ENCODE assay signal across 11 cellular contexts in genomic region chr11:36409152-36409713, GRCh38.
DNase-seq lines count a peak whose midpoint lies in the region; ATAC-seq and TF ChIP-seq lines count a peak whose summit lies in the region.
"Had no signal": no experiment of that assay in that cellular context is flagged by ENCODE, and none has a peak within 500 bp of the region (broad histone marks: within the 10 kb centered on the region; RNA-seq: fewer than 3 reads in every experiment).

No MANE protein-coding gene starts in this region.

- H3K9me3 ChIP-seq in DND-41 (ENCODE audit: insufficient read depth, low read length, severe bottlenecking) (no peaks in the 10 kb centered on the region), OCI-LY7 (ENCODE audit: low read length) (no peaks in the 10 kb centered on the region), esophagus muscularis mucosa (no peaks in the 10 kb centered on the region), neuronal stem cell (replicated peaks in 1 of 2; ENCODE audit: control insufficient read depth in 2 of 2, insufficient read depth in 1 of 2, low read depth in 1 of 2, low read length in 2 of 2) (peaks cover 0 to 4% of the 10 kb centered on the region in 2 donors)

- H3K36me3 ChIP-seq in DND-41 (ENCODE audit: insufficient read depth, low read length) (no peaks in the 10 kb centered on the region), OCI-LY7 (ENCODE audit: insufficient read depth, low read length) (no peaks in the 10 kb centered on the region), esophagus muscularis mucosa (peaks cover 0 to 3% (median 0%) of the 10 kb centered on the region in 4 donors), neuronal stem cell (replicated peaks in 1 of 2; ENCODE audit: control insufficient read depth in 2 of 2, insufficient read depth in 2 of 2, low read length in 2 of 2) (peaks cover 10 to 93% of the 10 kb centered on the region in 2 donors)

- H3K4me3 ChIP-seq in DND-41 (ENCODE audit: low read depth in 1 of 2, low read length in 2 of 2) (peak overlapping the region in 1 of 2 experiments; percentile 38; a peak in 2 of 4 replicates), OCI-LY7 (ENCODE audit: low read depth, low read length, poor library complexity, severe bottlenecking) (no peak overlapping the region), esophagus muscularis mucosa (no peak overlapping the region), neuronal stem cell (ENCODE audit: low read length in 2 of 2) (no peak overlapping the region)

- POLR2A ChIA-PET in OCI-LY7 (lab: Charles Lee), result no interaction called here
- POLR2A ChIA-PET in naive thymus-derived CD8-positive, alpha-beta T cell (lab: Charles Lee), result no interaction called here

- H3K27me3 ChIP-seq in DND-41 (ENCODE audit: insufficient read depth, low read length, poor library complexity) (no peaks in the 10 kb centered on the region), esophagus muscularis mucosa (no peaks in the 10 kb centered on the region), neuronal stem cell (ENCODE audit: control insufficient read depth in 3 of 3, insufficient read depth in 3 of 3, low read depth in 1 of 3, low read length in 3 of 3) (no peaks in the 10 kb centered on the region)

- H3K27ac Mint-ChIP-seq in activated naive CD8-positive, alpha-beta T cell treated with anti-CD3 and anti-CD28 coated beads, Interleukin-2, amount 50 U/mL, for 24 hours, result peak overlapping the region; percentile 90
- H3K27ac Mint-ChIP-seq in naive thymus-derived CD8-positive, alpha-beta T cell, result peak overlapping the region in 8 of 10 donors; percentile 13 to 91 (median 65)

- H3K4me1 ChIP-seq in DND-41 (ENCODE audit: insufficient read depth, low read length), result peaks cover 31% of the 10 kb centered on the region
- peaks cover 39% of the 10 kb centered on the region for H3K4me1 ChIP-seq in OCI-LY7 (ENCODE audit: insufficient read depth, low read length, poor library complexity, severe bottlenecking)
- peaks cover 0 to 24% (median 19%) of the 10 kb centered on the region in 4 donors for H3K4me1 ChIP-seq in esophagus muscularis mucosa
- no peaks in the 10 kb centered on the region for H3K4me1 ChIP-seq in neuronal stem cell (ENCODE audit: control insufficient read depth in 2 of 2, insufficient read depth in 1 of 2, low read depth in 1 of 2, low read length in 2 of 2)

- no peak overlapping the region for H2BK15ac ChIP-seq in neuronal stem cell (ENCODE audit: low read length)

- H3K9ac ChIP-seq in DND-41 (ENCODE audit: low read depth, low read length), result no peak overlapping the region
- no peak overlapping the region for H3K9ac ChIP-seq in neuronal stem cell (ENCODE audit: low read depth, low read length, poor library complexity)

- H4K91ac ChIP-seq in neuronal stem cell (ENCODE audit: low read depth, low read length, poor library complexity), result no peak overlapping the region

- peak overlapping the region; percentile 59 for H3K4me2 ChIP-seq in DND-41 (ENCODE audit: insufficient read depth, low read length)
- H3K4me2 ChIP-seq in OCI-LY7 (ENCODE audit: low read length), result peak overlapping the region; percentile 9; the same call in 1 of the 2 replicates
- H3K4me2 ChIP-seq in neuronal stem cell (ENCODE audit: insufficient read depth, low read length, poor library complexity, severe bottlenecking), result no peak overlapping the region

- no peak overlapping the region for H3K4ac ChIP-seq in neuronal stem cell (ENCODE audit: low read length)

- H3K9me3 Mint-ChIP-seq in activated naive CD8-positive, alpha-beta T cell treated with anti-CD3 and anti-CD28 coated beads, Interleukin-2, amount 50 U/mL, for 24 hours, result no peaks in the 10 kb centered on the region
- H3K9me3 Mint-ChIP-seq in naive thymus-derived CD8-positive, alpha-beta T cell, result peaks cover 0 to 2% (median 0%) of the 10 kb centered on the region in 9 donors

- no peak overlapping the region for H3K18ac ChIP-seq in neuronal stem cell (ENCODE audit: low read length)

- H2BK12ac ChIP-seq in neuronal stem cell (ENCODE audit: low read length), result no peak overlapping the region

- no TSS peak for BruUV-seq in OCI-LY7 (replicated peaks; lab: Mats Ljungman, UMichigan)

- no peak overlapping the region for H3K14ac ChIP-seq in neuronal stem cell (ENCODE audit: low read length)

- in situ Hi-C loops in GM13977 (cut with MboI; ENCODE audit: low pct_unique_long_range_greater_than_20kb, low sequenced_read_pairs, unreplicated experiment), result no loop called here

- no peak overlapping the region for H2BK5ac ChIP-seq in neuronal stem cell (ENCODE audit: low read length)

- H3K23ac ChIP-seq in neuronal stem cell (ENCODE audit: low read depth, low read length, poor library complexity), result no peak overlapping the region

- peak overlapping the region; percentile 61 for H3K27ac ChIP-seq in DND-41 (ENCODE audit: low read length)
- no peak overlapping the region for H3K27ac ChIP-seq in OCI-LY7 (ENCODE audit: low read depth, low read length, poor library complexity, severe bottlenecking)
- H3K27ac ChIP-seq in esophagus muscularis mucosa (replicated peaks in 1 of 4), result no peak overlapping the region
- H3K27ac ChIP-seq in neuronal stem cell (replicated peaks; ENCODE audit: low read length), result no peak overlapping the region
- H3K27ac ChIP-seq: VCaP had no signal

- H2AK5ac ChIP-seq in neuronal stem cell (ENCODE audit: low read depth, low read length), result no peak overlapping the region

- H3K36me3 Mint-ChIP-seq in activated naive CD8-positive, alpha-beta T cell treated with anti-CD3 and anti-CD28 coated beads, Interleukin-2, amount 50 U/mL, for 24 hours (ENCODE audit: low read depth), result peaks cover 5% of the 10 kb centered on the region
- no peaks in the 10 kb centered on the region for H3K36me3 Mint-ChIP-seq in naive thymus-derived CD8-positive, alpha-beta T cell

- peak; percentile 78 for DNase-seq in DND-41
- peak; percentile 14 for DNase-seq in OCI-LY7 (ENCODE audit: low spot score)
- peak; percentile 33 for DNase-seq in activated naive CD8-positive, alpha-beta T cell treated with anti-CD3 and anti-CD28 coated beads, Interleukin-2, amount 50 U/mL, for 24 hours
- DNase-seq in naive thymus-derived CD8-positive, alpha-beta T cell, result no peak
- no peak for DNase-seq in esophagus muscularis mucosa (ENCODE audit: extremely low spot score)
- no peak for DNase-seq in neuronal stem cell (ENCODE audit: low spot score)
- DNase-seq in GM13977 (ENCODE audit: low spot score), result no peak
- no peak for DNase-seq in inferior parietal cortex (ENCODE audit: extremely low spot score)
- DNase-seq: DMS53, NCI-H510A had no signal

- H2AFZ ChIP-seq in DND-41 (ENCODE audit: low read depth, low read length) (peak overlapping the region; percentile 55), OCI-LY7 (ENCODE audit: low read length) (peak overlapping the region; percentile 81), neuronal stem cell (ENCODE audit: low read length) (no peak overlapping the region)

- peaks cover 3% of the 10 kb centered on the region for H3K27me3 Mint-ChIP-seq in activated naive CD8-positive, alpha-beta T cell treated with anti-CD3 and anti-CD28 coated beads, Interleukin-2, amount 50 U/mL, for 24 hours
- no peaks in the 10 kb centered on the region for H3K27me3 Mint-ChIP-seq in naive thymus-derived CD8-positive, alpha-beta T cell

- H3K79me1 ChIP-seq in neuronal stem cell (ENCODE audit: low read depth, low read length), result no peaks in the 10 kb centered on the region

- no peak for TF ChIP-seq CTCF in DND-41 (IDR thresholded peaks at IDR 0.05; ENCODE audit: borderline replicate concordance, extremely low read depth, low read length, poor library complexity, severe bottlenecking)
- no peak for TF ChIP-seq CTCF in OCI-LY7 (conservative IDR thresholded peaks at IDR 0.05; ENCODE audit: low read length)
- no peak for TF ChIP-seq CTCF in esophagus muscularis mucosa (IDR thresholded peaks at IDR 0.05)
- TF ChIP-seq CTCF in GM13977 (IDR thresholded peaks at IDR 0.05; ENCODE audit: extremely low read depth, insufficient read depth, missing control alignments), result no peak

- TF ChIP-seq EP300 in esophagus muscularis mucosa (IDR thresholded peaks at IDR 0.05), result no peak

- H3K4me3 Mint-ChIP-seq in activated naive CD8-positive, alpha-beta T cell treated with anti-CD3 and anti-CD28 coated beads, Interleukin-2, amount 50 U/mL, for 24 hours, result peak overlapping the region; percentile 54
- peak overlapping the region; percentile 23 to 72 (median 59) for H3K4me3 Mint-ChIP-seq in naive thymus-derived CD8-positive, alpha-beta T cell

- CTCF ChIA-PET in OCI-LY7 (lab: Charles Lee; ENCODE audit: unreplicated experiment), result no interaction called here

- H3K9me2 ChIP-seq in OCI-LY7 (ENCODE audit: insufficient read depth, low read length), result no peaks in the 10 kb centered on the region

- H3K79me2 ChIP-seq in DND-41 (ENCODE audit: insufficient read depth, low read length), result no peaks in the 10 kb centered on the region
- no peaks in the 10 kb centered on the region for H3K79me2 ChIP-seq in OCI-LY7 (ENCODE audit: insufficient read depth, low read depth, low read length)

- ATAC-seq in DND-41 (ENCODE audit: insufficient read depth, low read depth), result peak; percentile 91
- peak; percentile 78 for ATAC-seq in activated naive CD8-positive, alpha-beta T cell treated with anti-CD3 and anti-CD28 coated beads, Interleukin-2, amount 50 U/mL, for 24 hours
- ATAC-seq in naive thymus-derived CD8-positive, alpha-beta T cell, result no peak

- 41% methylated on average over 8 of the region's 8 CpGs for WGBS in esophagus muscularis mucosa
- WGBS in neuronal stem cell (ENCODE audit: extremely low coverage in 2 of 2, insufficient read length in 2 of 2, insufficient replicate concordance in 1 of 2), 2 donors, result no CpG with 5 or more reads among the region's 8 CpGs

- H2BK120ac ChIP-seq in neuronal stem cell (ENCODE audit: low read depth, low read length), result no peak overlapping the region

- intact Hi-C loops in OCI-LY7 (cut with micrococcal nuclease; ENCODE audit: unreplicated experiment) (no loop called here), esophagus muscularis mucosa (cut with DNase I) (no loop called here)

- no peaks in the 10 kb centered on the region for H4K20me1 ChIP-seq in DND-41 (ENCODE audit: insufficient read depth, low read length)
- H4K20me1 ChIP-seq in OCI-LY7 (ENCODE audit: insufficient read depth, low read length), result no peaks in the 10 kb centered on the region

- peaks cover 71% of the 10 kb centered on the region for H3K4me1 Mint-ChIP-seq in activated naive CD8-positive, alpha-beta T cell treated with anti-CD3 and anti-CD28 coated beads, Interleukin-2, amount 50 U/mL, for 24 hours
- peaks cover 12 to 74% (median 26%) of the 10 kb centered on the region in 4 donors for H3K4me1 Mint-ChIP-seq in naive thymus-derived CD8-positive, alpha-beta T cell

- TF ChIP-seq POLR2A in esophagus muscularis mucosa (IDR thresholded peaks at IDR 0.05; ENCODE audit: low read depth), result no peak

- no peak overlapping the region for H4K8ac ChIP-seq in neuronal stem cell (ENCODE audit: low read depth, low read length)

Comparison
In these comparisons a context has a peak if more than half of its experiments do, and no peak if none do; other contexts are left out.
1. ATAC-seq: peak in DND-41 (single experiment) and activated naive CD8-positive, alpha-beta T cell treated with anti-CD3 and anti-CD28 coated beads, Interleukin-2, amount 50 U/mL, for 24 hours (single experiment); none in naive thymus-derived CD8-positive, alpha-beta T cell (0 of 2).
2. DNase-seq: peak in DND-41 (single experiment), OCI-LY7 (single experiment) and activated naive CD8-positive, alpha-beta T cell treated with anti-CD3 and anti-CD28 coated beads, Interleukin-2, amount 50 U/mL, for 24 hours (single experiment); none in naive thymus-derived CD8-positive, alpha-beta T cell (0 of 10), esophagus muscularis mucosa (single experiment), neuronal stem cell (single experiment), GM13977 (single experiment) and inferior parietal cortex (single experiment).